In the genomic region with DNA sequence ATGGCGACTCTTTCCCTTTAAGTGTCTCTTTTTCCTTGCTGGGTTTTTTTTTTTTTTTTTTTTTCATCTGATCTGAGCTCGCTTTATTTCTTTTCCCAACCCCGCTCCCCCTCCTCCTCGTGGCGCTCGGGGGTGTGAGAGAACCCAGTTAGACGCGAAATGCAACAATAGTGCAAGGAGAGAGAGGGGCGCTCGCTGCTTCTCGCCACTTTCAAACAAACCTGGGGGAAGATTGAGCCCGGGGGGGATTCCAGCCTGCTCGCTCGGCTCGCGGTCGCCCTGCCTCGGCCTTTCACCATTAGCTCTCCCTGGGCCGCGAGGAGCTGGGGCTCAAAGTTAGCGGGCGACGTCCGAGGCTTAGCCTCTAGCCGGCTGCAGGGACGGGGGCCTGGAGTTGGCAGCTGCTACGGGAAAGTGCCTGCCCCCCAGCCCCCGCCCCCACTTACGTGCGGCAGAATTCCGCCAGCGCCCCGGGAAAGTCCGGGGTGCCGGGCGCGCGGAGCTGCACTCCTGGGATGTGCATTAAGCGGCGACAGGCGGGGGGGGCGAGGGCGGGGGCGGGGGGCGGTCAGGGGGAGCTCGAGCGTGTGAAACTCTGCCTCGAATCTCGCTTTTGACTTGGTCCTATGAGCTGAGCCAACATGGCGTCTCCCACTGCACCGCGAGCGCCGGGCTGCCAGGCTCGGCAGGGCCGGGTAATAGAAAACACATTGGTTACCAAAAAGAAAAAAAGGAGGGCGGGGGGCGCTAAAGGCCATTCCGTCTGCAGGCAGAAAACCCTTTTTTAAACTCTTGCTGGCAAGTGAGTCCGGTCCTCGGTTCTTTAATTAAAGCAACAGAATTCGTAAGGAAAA, we compare ENCODE assay signal across 9 cellular contexts. TPM values are rescaled to one million over a fixed set of nuclear protein-coding genes. Genes with fewer than 3 reads are reported as not detected.
A peak's percentile ranks its signal among the peaks of the same experiment; 100 is the strongest.
DNase-seq lines count a peak whose midpoint lies in the region; ATAC-seq and TF ChIP-seq lines count a peak whose summit lies in the region.
"Had no signal": no experiment of that assay in that cellular context is flagged by ENCODE, and none has a peak within 500 bp of the region (broad histone marks: within the 10 kb centered on the region; RNA-seq: fewer than 3 reads in every experiment).

No MANE protein-coding gene starts in this region.

- TF ChIP-seq CTCF in esophagus muscularis mucosa (IDR thresholded peaks at IDR 0.05): no peak

- H3K27me3 Mint-ChIP-seq in naive thymus-derived CD8-positive, alpha-beta T cell: peaks cover 64 to 93% (median 82%) of the 10 kb centered on the region in 5 donors
- H3K27me3 Mint-ChIP-seq in T-cell: peaks cover 85 to 89% of the 10 kb centered on the region in 2 donors

- WGBS in esophagus muscularis mucosa: 2% methylated on average over 31 of the region's 62 CpGs

- POLR2A ChIA-PET in naive thymus-derived CD8-positive, alpha-beta T cell (lab: Charles Lee): no interaction called here
- POLR2A ChIA-PET in T-cell (lab: Charles Lee): no interaction called here

- peak overlapping the region; percentile 77 to 84 (median 80) for H3K4me3 ChIP-seq in esophagus muscularis mucosa
- H3K4me3 ChIP-seq: BLaER1 had no signal

- peak; percentile 30 for DNase-seq in NCI-H187 (lab: John Stamatoyannopoulos, UW)
- no peak for DNase-seq in NCI-H187 treated with DMSO at 0.1 percent for 48 hours (lab: John Stamatoyannopoulos, UW)
- DNase-seq in esophagus muscularis mucosa (ENCODE audit: extremely low spot score): peak; percentile 89
- no peak for DNase-seq in naive thymus-derived CD8-positive, alpha-beta T cell
- DNase-seq in activated CD4-positive, alpha-beta T cell treated with anti-CD3 and anti-CD28 coated beads, Interleukin-2, amount 50 U/mL, for 1 hour: no peak
- no peak for DNase-seq in T-cell

- peak overlapping the region in 6 of 10 donors; percentile 23 to 59 (median 42) for H3K4me3 Mint-ChIP-seq in naive thymus-derived CD8-positive, alpha-beta T cell
- peak overlapping the region in 1 of 3 donors; percentile 35 for H3K4me3 Mint-ChIP-seq in T-cell

- intact Hi-C loops in esophagus muscularis mucosa (cut with DNase I): no loop called here

- H3K36me3 ChIP-seq in esophagus muscularis mucosa: peaks cover 0 to 8% (median 2%) of the 10 kb centered on the region in 4 donors
- H3K36me3 ChIP-seq: BLaER1 had no signal

- H3K27ac ChIP-seq in esophagus muscularis mucosa (replicated peaks in 1 of 4): peak overlapping the region; percentile 94 to 97 (median 94)
- H3K27ac ChIP-seq: BLaER1 had no signal

- H3K9me3 ChIP-seq in esophagus muscularis mucosa: no peaks in the 10 kb centered on the region
- H3K9me3 ChIP-seq: BLaER1 had no signal

- no peaks in the 10 kb centered on the region for H3K27me3 ChIP-seq in esophagus muscularis mucosa

- TF ChIP-seq POLR2A in esophagus muscularis mucosa (IDR thresholded peaks at IDR 0.05; ENCODE audit: low read depth): no peak

- peak overlapping the region in 1 of 10 donors; percentile 44 for H3K27ac Mint-ChIP-seq in naive thymus-derived CD8-positive, alpha-beta T cell
- H3K27ac Mint-ChIP-seq in T-cell: peak overlapping the region in 1 of 2 donors; percentile 23

- peaks cover 4 to 53% (median 16%) of the 10 kb centered on the region in 9 donors for H3K9me3 Mint-ChIP-seq in naive thymus-derived CD8-positive, alpha-beta T cell
- no peaks in the 10 kb centered on the region for H3K9me3 Mint-ChIP-seq in T-cell

- no peak for ATAC-seq in naive thymus-derived CD8-positive, alpha-beta T cell
- no peak for ATAC-seq in GM21786 (IDR thresholded peaks at IDR 0.05; ENCODE audit: unreplicated experiment)
- ATAC-seq in T-cell (replicated peaks in 1 of 4): no peak

- H3K4me1 Mint-ChIP-seq in naive thymus-derived CD8-positive, alpha-beta T cell: peaks cover 3 to 17% (median 9%) of the 10 kb centered on the region in 4 donors
- H3K4me1 Mint-ChIP-seq in T-cell: peaks cover 9 to 10% (median 9%) of the 10 kb centered on the region in 3 donors

- TF ChIP-seq EP300 in esophagus muscularis mucosa (IDR thresholded peaks at IDR 0.05): no peak

- CTCF ChIA-PET in T-cell (lab: Charles Lee): interaction anchor here in 1 of 2 donors (0.6 kb wide), 1 partner anchor 14 kb away, joined by 4 read pairs; no protein-coding TSS in a partner anchor

- H3K4me1 ChIP-seq in esophagus muscularis mucosa: peaks cover 9 to 47% (median 42%) of the 10 kb centered on the region in 4 donors
- H3K4me1 ChIP-seq: BLaER1 had no signal

- H3K36me3 Mint-ChIP-seq in naive thymus-derived CD8-positive, alpha-beta T cell: peaks cover 9 to 21% (median 14%) of the 10 kb centered on the region in 3 donors
- no peaks in the 10 kb centered on the region for H3K36me3 Mint-ChIP-seq in T-cell

TF ChIP-seq in PFSK-1, 5 proteins besides CTCF, POLR2A, EP300 and RAD21:
- TF ChIP-seq SIN3A (IDR thresholded peaks at IDR 0.05; ENCODE audit: borderline replicate concordance, insufficient read depth, low read length) (peak; percentile 57; the same call in 1 of the 2 replicates), FOXP2 (optimal IDR thresholded peaks at IDR 0.05; ENCODE audit: borderline replicate concordance, extremely low read depth, extremely low read length, insufficient read depth) (peak; percentile 10), TAF1 (IDR thresholded peaks at IDR 0.05; ENCODE audit: borderline replicate concordance, insufficient read depth, low read length) (no peak)
TF ChIP-seq in PFSK-1: peak in this region for 2.

RNA-seq across cellular contexts. Expression of a gene that starts 10.3 kb away (rescaled TPM):
- 63.0 TPM for polyA plus RNA-seq in PFSK-1 (2012; ENCODE audit: insufficient read length, low read depth)
- total RNA-seq in esophagus muscularis mucosa (100 to 1,000 TPM in 2 of 4 donors, 10 to 100 TPM in 2; 42.7 to 131 (median 83.6) TPM), T-cell (under 1 TPM in 3 of 5 donors, not detected in 2; 0.32 to 0.53 (median 0.38) TPM)
- total RNA-seq in naive thymus-derived CD8-positive, alpha-beta T cell: not detected
- not detected for polyA plus RNA-seq in naive thymus-derived CD8-positive, alpha-beta T cell

Comparison
In these comparisons a context has a peak if more than half of its experiments do, and no peak if none do; other contexts are left out.
1. DNase-seq: peak in NCI-H187 (2 of 2) and esophagus muscularis mucosa (single experiment); none in NCI-H187 treated with DMSO at 0.1 percent for 48 hours (single experiment), naive thymus-derived CD8-positive, alpha-beta T cell (0 of 10), activated CD4-positive, alpha-beta T cell treated with anti-CD3 and anti-CD28 coated beads, Interleukin-2, amount 50 U/mL, for 1 hour (single experiment) and T-cell (0 of 34).
2. RNA of a gene that starts 10.3 kb away (total RNA-seq): 42.7 to 131 TPM in esophagus muscularis mucosa; 0.32 to 0.53 TPM in T-cell and not detected in naive thymus-derived CD8-positive, alpha-beta T cell; every median in the first group is over 10 times any median in the second.